In the genomic region with DNA sequence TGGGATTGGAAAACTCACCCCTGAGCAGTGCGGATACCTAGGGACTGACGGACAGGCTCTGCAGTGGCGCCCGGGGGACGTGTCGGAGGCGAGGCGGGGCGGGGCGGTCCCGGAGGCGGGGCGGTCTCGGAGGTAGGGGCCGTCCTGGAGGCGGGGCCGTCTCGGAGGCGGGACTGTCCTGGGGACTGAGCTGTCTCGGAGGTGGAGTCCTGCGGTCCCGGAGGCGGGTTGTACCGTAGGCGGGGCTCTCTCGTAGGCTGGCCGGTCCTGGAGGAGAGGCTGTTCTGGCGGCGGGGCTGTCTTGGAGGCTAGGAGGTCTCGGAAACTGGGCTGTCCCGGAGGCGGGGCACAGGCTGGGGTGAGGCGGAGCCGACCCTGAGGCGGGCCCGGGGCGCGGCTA, we compare ENCODE assay signal across 8 cellular contexts.
DNase-seq lines count a peak whose midpoint lies in the region; ATAC-seq, FAIRE-seq and TF ChIP-seq lines count a peak whose summit lies in the region.
"Not testable (repeated sequence)": the region's sequence is repeated elsewhere in the genome, so short reads cannot be mapped to it uniquely, and the experiment has no call there.

No MANE protein-coding gene starts in this region.

- not testable (repeated sequence) for H3K9me3 Mint-ChIP-seq in stimulated activated naive CD8-positive, alpha-beta T cell treated with anti-CD3 and anti-CD28 coated beads, Interleukin-15, amount 100 ng/mL, for 72 hours

- H3K27me3 ChIP-seq in pancreas: not testable (repeated sequence)

- not testable (repeated sequence) for H3K9me3 ChIP-seq in pancreas

- H3K4me3 ChIP-seq in GM12875 (ENCODE audit: low read depth, low read length) (peak overlapping the region; percentile 37), fibroblast of the aortic adventitia (ENCODE audit: low read depth, low read length) (peak overlapping the region; percentile 61), pancreas (peak overlapping the region in 2 of 4 donors; percentile 17 to 29)

- peak; percentile 87 for FAIRE-seq in pancreas (lab: Jason Lieb, UNC)

- peak; percentile 72 for DNase-seq in MV-4-11 (lab: John Stamatoyannopoulos, UW)
- DNase-seq in T follicular helper cell (ENCODE audit: low read depth): peak; percentile 93
- DNase-seq in activated effector memory CD4-positive, alpha-beta T cell treated with Interleukin-2 at 50 U/mL for 16 hours: peak; percentile 92
- DNase-seq in fibroblast of the aortic adventitia (ENCODE audit: low read depth): not testable (repeated sequence)
- DNase-seq in pancreas: peak; percentile 87 to 97 (median 96)
- peak; percentile 92 to 99 for DNase-seq in stimulated activated naive CD8-positive, alpha-beta T cell treated with anti-CD3 and anti-CD28 coated beads, Interleukin-15, amount 100 ng/mL, for 72 hours

- H3K27ac ChIP-seq in pancreas: not testable (repeated sequence)

- ATAC-seq in HG02571 (IDR thresholded peaks at IDR 0.05; ENCODE audit: unreplicated experiment) (peak; percentile 77), pancreas (peak; percentile 91 to 96 (median 93))
- ATAC-seq in stimulated activated naive CD8-positive, alpha-beta T cell treated with anti-CD3 and anti-CD28 coated beads, Interleukin-15, amount 100 ng/mL, for 72 hours: peak; percentile 88

- H3K27me3 Mint-ChIP-seq in stimulated activated naive CD8-positive, alpha-beta T cell treated with anti-CD3 and anti-CD28 coated beads, Interleukin-15, amount 100 ng/mL, for 72 hours: not testable (repeated sequence)

- H3K36me3 ChIP-seq in pancreas: not testable (repeated sequence)

- H3K4me1 ChIP-seq in pancreas: not testable (repeated sequence)

- intact Hi-C loops in pancreas (cut with DNase I): not testable (repeated sequence)

- H3K27ac Mint-ChIP-seq in stimulated activated naive CD8-positive, alpha-beta T cell treated with anti-CD3 and anti-CD28 coated beads, Interleukin-15, amount 100 ng/mL, for 72 hours: peak overlapping the region; percentile 57 to 97

- not testable (repeated sequence) for TF ChIP-seq CTCF in GM12875 (IDR thresholded peaks at IDR 0.05; ENCODE audit: borderline replicate concordance, insufficient read depth, low read depth, low read length); fibroblast of the aortic adventitia (IDR thresholded peaks at IDR 0.05; ENCODE audit: insufficient read depth, low read length); pancreas (IDR thresholded peaks at IDR 0.05)

- 0% methylated on average over 15 to 18 of the region's 38 CpGs for WGBS in pancreas, 2 donors

- H3K4me3 Mint-ChIP-seq in stimulated activated naive CD8-positive, alpha-beta T cell treated with anti-CD3 and anti-CD28 coated beads, Interleukin-15, amount 100 ng/mL, for 72 hours: peak overlapping the region; percentile 62 to 85

- not testable (repeated sequence) for H3K4me1 Mint-ChIP-seq in stimulated activated naive CD8-positive, alpha-beta T cell treated with anti-CD3 and anti-CD28 coated beads, Interleukin-15, amount 100 ng/mL, for 72 hours
